14 cellular contexts compared by ENCODE assay signal in genomic region chr4:5435201-5435600, GRCh38.
DNase-seq lines count a peak whose midpoint lies in the region; ATAC-seq and TF ChIP-seq lines count a peak whose summit lies in the region.
"Had no signal": no experiment of that assay in that cellular context is flagged by ENCODE, and none has a peak within 500 bp of the region (broad histone marks: within the 10 kb centered on the region; RNA-seq: fewer than 3 reads in every experiment).

No MANE protein-coding gene starts in this region.

- ATAC-seq in GM23338, result peak; percentile 51
- no peak for ATAC-seq in right lobe of liver
- ATAC-seq in GM21390 (IDR thresholded peaks at IDR 0.05; ENCODE audit: unreplicated experiment), result no peak
- ATAC-seq: HCT116 had no signal

- no peaks in the 10 kb centered on the region for H4K20me1 ChIP-seq in GM23338 (replicated peaks; ENCODE audit: insufficient read depth)
- H4K20me1 ChIP-seq: BLaER1 treated with 17β-estradiol and CSF1 and Interleukin-3, amounts not matched to agents 10 nM and 100 nM had no signal

- H3K9me2 ChIP-seq in GM23338 (ENCODE audit: insufficient read depth), result no peaks in the 10 kb centered on the region

- H3K27ac ChIP-seq in GM23338 (ENCODE audit: low read depth) (no peak overlapping the region), right lobe of liver (no peak overlapping the region)
- H3K27ac ChIP-seq: BLaER1 treated with 17β-estradiol and CSF1 and Interleukin-3, amounts not matched to agents 10 nM and 100 nM; HL-60 had no signal

- H3K36me3 ChIP-seq in GM23338 (ENCODE audit: insufficient read depth) (no peaks in the 10 kb centered on the region), right lobe of liver (no peaks in the 10 kb centered on the region)

- no peak overlapping the region for H2AFZ ChIP-seq in GM23338

- H3K79me2 ChIP-seq in GM23338 (replicated peaks; ENCODE audit: insufficient read depth), result no peaks in the 10 kb centered on the region

- no peak overlapping the region for H3K27ac Mint-ChIP-seq in GM23338
- H3K27ac Mint-ChIP-seq: CD4-positive, alpha-beta T cell had no signal

- WGBS in right lobe of liver (ENCODE audit: insufficient coverage, low coverage, low lambda C conversion rate, missing lambda C conversion rate), result 29% methylated on average over 5 of the region's 5 CpGs

- H3K4me1 Mint-ChIP-seq in GM23338, result no peaks in the 10 kb centered on the region

- no peaks in the 10 kb centered on the region for H3K9me3 ChIP-seq in right lobe of liver

- intact Hi-C loops in right lobe of liver (cut with DNase I), result no loop called here

- no peak overlapping the region for H3K4me2 ChIP-seq in GM23338
- H3K4me2 ChIP-seq: BLaER1 treated with 17β-estradiol and CSF1 and Interleukin-3, amounts not matched to agents 10 nM and 100 nM had no signal

- peaks cover 22% of the 10 kb centered on the region for H3K9me3 Mint-ChIP-seq in GM23338
- H3K9me3 Mint-ChIP-seq: CD4-positive, alpha-beta T cell had no signal

- DNase-seq in GM23338 (ENCODE audit: low spot score) (peak; percentile 27), NCI-H82 treated with DMSO at 0.1 percent for 48 hours (lab: John Stamatoyannopoulos, UW; ENCODE audit: unreplicated experiment) (peak; percentile 36), islet precursor cell (peak; percentile 18), ureter (ENCODE audit: low spot score) (peak; percentile 2), right lobe of liver (no peak), SK-N-DZ (ENCODE audit: low spot score) (no peak)
- DNase-seq: 8988T; Calu3; CD4-positive, alpha-beta T cell; DMS 273 treated with DMSO at 0.1 percent for 48 hours had no signal

- no peaks in the 10 kb centered on the region for H3K27me3 Mint-ChIP-seq in GM23338 (ENCODE audit: insufficient read depth, low read depth, poor library complexity)

- H3F3A ChIP-seq in GM23338 (replicated peaks; ENCODE audit: low read depth), result no peaks in the 10 kb centered on the region

- H3K27me3 ChIP-seq in GM23338 (ENCODE audit: insufficient read depth), result no peaks in the 10 kb centered on the region
- H3K27me3 ChIP-seq in right lobe of liver, result no peaks in the 10 kb centered on the region
- H3K27me3 ChIP-seq: BLaER1 treated with 17β-estradiol and CSF1 and Interleukin-3, amounts not matched to agents 10 nM and 100 nM had no signal

- TF ChIP-seq CTCF in GM23338 (conservative IDR thresholded peaks at IDR 0.05; ENCODE audit: low read depth in 2 of 2) (no peak), right lobe of liver (IDR thresholded peaks at IDR 0.05) (no peak)

- no peak for TF ChIP-seq POLR2A in right lobe of liver (IDR thresholded peaks at IDR 0.05)

- peaks cover 3% of the 10 kb centered on the region; the same call in 1 of the 3 replicates for H3K36me3 Mint-ChIP-seq in GM23338 (ENCODE audit: low read depth)

- H3K4me3 ChIP-seq in GM23338 (no peak overlapping the region), right lobe of liver (no peak overlapping the region)
- H3K4me3 ChIP-seq: BLaER1 treated with 17β-estradiol and CSF1 and Interleukin-3, amounts not matched to agents 10 nM and 100 nM had no signal

- no peaks in the 10 kb centered on the region for H3K4me1 ChIP-seq in GM23338 (ENCODE audit: insufficient read depth)
- no peaks in the 10 kb centered on the region for H3K4me1 ChIP-seq in right lobe of liver
- H3K4me1 ChIP-seq: BLaER1 treated with 17β-estradiol and CSF1 and Interleukin-3, amounts not matched to agents 10 nM and 100 nM had no signal

- H3K4me3 Mint-ChIP-seq in GM23338, result no peak overlapping the region
- H3K4me3 Mint-ChIP-seq: CD4-positive, alpha-beta T cell had no signal

TF ChIP-seq in GM23338, 12 proteins besides CTCF, POLR2A, EP300 and RAD21 (continues in another document):
- TF ChIP-seq POLR2AphosphoS5 (IDR thresholded peaks at IDR 0.05; ENCODE audit: low read depth) (no peak), NANOG (IDR thresholded peaks at IDR 0.05; ENCODE audit: borderline replicate concordance) (no peak), CREB1 (CRISPR knock-in tag; IDR thresholded peaks at IDR 0.05; ENCODE audit: low read depth) (no peak), EZH2phosphoT487 (IDR thresholded peaks at IDR 0.05; ENCODE audit: unreplicated experiment) (no peak), EZH2 (IDR thresholded peaks at IDR 0.05; ENCODE audit: low read depth, unreplicated experiment) (no peak), JUNB (IDR thresholded peaks at IDR 0.05; ENCODE audit: unreplicated experiment) (no peak), REST (IDR thresholded peaks at IDR 0.05; ENCODE audit: unreplicated experiment) (no peak), ZNF114 (CRISPR knock-in tag; IDR thresholded peaks at IDR 0.05) (no peak), ZNF331 (CRISPR knock-in tag; IDR thresholded peaks at IDR 0.05; ENCODE audit: low read depth) (no peak)

Comparison
In these comparisons a context has a peak if more than half of its experiments do, and no peak if none do; other contexts are left out.
1. DNase-seq: peak in GM23338 (single experiment), NCI-H82 treated with DMSO at 0.1 percent for 48 hours (single experiment), islet precursor cell (single experiment) and ureter (single experiment); none in right lobe of liver (0 of 3) and SK-N-DZ (single experiment).